ENCODE assay signal across 20 cellular contexts in genomic region chr3:186760141-186760813, GRCh38. TPM values are rescaled to one million over a fixed set of nuclear protein-coding genes. Genes with fewer than 3 reads are reported as not detected.
DNase-seq lines count a peak whose midpoint lies in the region; ATAC-seq lines count a peak whose summit lies in the region.
"Had no signal": no experiment of that assay in that cellular context is flagged by ENCODE, and none has a peak within 500 bp of the region (broad histone marks: within the 10 kb centered on the region; RNA-seq: fewer than 3 reads in every experiment).

No MANE protein-coding gene starts in this region.

- CTCF ChIA-PET in naive thymus-derived CD4-positive, alpha-beta T cell (lab: Charles Lee), result no interaction called here

- in situ Hi-C loops in Caki2 (cut with HindIII; ENCODE audit: low pct_unique_long_range_greater_than_20kb, low sequenced_read_pairs), result no loop called here

- no peak overlapping the region for H3K27ac Mint-ChIP-seq in activated T-helper 1 cell treated with anti-CD3 and anti-CD28 coated beads, Interleukin-12 subunit alpha, Interleukin-12 subunit beta, Interleukin-2, Interleukin-4 antibody, amounts not matched to agents 30 ng/mL and 10 ng/mL and 1 ng/mL, durations not matched to agents 14 hours and 24 hours and 36 hours
- H3K27ac Mint-ChIP-seq in naive thymus-derived CD4-positive, alpha-beta T cell, result no peak overlapping the region
- H3K27ac Mint-ChIP-seq: activated CD8-positive, alpha-beta memory T cell treated with anti-CD3 and anti-CD28 coated beads, Interleukin-2, amount 10 ng/mL, durations not matched to agents 7 days and 5 days; nephron progenitor cell had no signal

- H3K36me3 ChIP-seq in naive thymus-derived CD4-positive, alpha-beta T cell (ENCODE audit: control insufficient read depth in 2 of 3, insufficient read depth in 3 of 3, low read length in 3 of 3), result no peaks in the 10 kb centered on the region
- H3K36me3 ChIP-seq: ascending aorta had no signal

- H3K36me3 Mint-ChIP-seq in activated T-helper 1 cell treated with anti-CD3 and anti-CD28 coated beads, Interleukin-12 subunit alpha, Interleukin-12 subunit beta, Interleukin-2, Interleukin-4 antibody, amounts not matched to agents 30 ng/mL and 10 ng/mL and 1 ng/mL, durations not matched to agents 14 hours and 24 hours and 36 hours (ENCODE audit: low read depth), result no peaks in the 10 kb centered on the region
- H3K36me3 Mint-ChIP-seq in naive thymus-derived CD4-positive, alpha-beta T cell, result peaks cover 0 to 4% (median 0%) of the 10 kb centered on the region in 5 donors
- H3K36me3 Mint-ChIP-seq: activated CD8-positive, alpha-beta memory T cell treated with anti-CD3 and anti-CD28 coated beads, Interleukin-2, amount 10 ng/mL, durations not matched to agents 7 days and 5 days had no signal

- intact Hi-C loops in activated T-helper 1 cell treated with anti-CD3 and anti-CD28 coated beads, Interleukin-12 subunit alpha, Interleukin-12 subunit beta, Interleukin-2, Interleukin-4 antibody, amounts not matched to agents 30 ng/mL and 10 ng/mL and 1 ng/mL, durations not matched to agents 14 hours and 24 hours and 36 hours (cut with micrococcal nuclease), result no loop called here
- intact Hi-C loops in naive thymus-derived CD4-positive, alpha-beta T cell (cut with micrococcal nuclease), result no loop called here

- H3K4me3 ChIP-seq in naive thymus-derived CD4-positive, alpha-beta T cell (ENCODE audit: low read length), result no peak overlapping the region
- H3K4me3 ChIP-seq: ascending aorta, skin epidermis had no signal

- no peak overlapping the region for H3K4me3 Mint-ChIP-seq in activated T-helper 1 cell treated with anti-CD3 and anti-CD28 coated beads, Interleukin-12 subunit alpha, Interleukin-12 subunit beta, Interleukin-2, Interleukin-4 antibody, amounts not matched to agents 30 ng/mL and 10 ng/mL and 1 ng/mL, durations not matched to agents 14 hours and 24 hours and 36 hours
- no peak overlapping the region for H3K4me3 Mint-ChIP-seq in naive thymus-derived CD4-positive, alpha-beta T cell
- H3K4me3 Mint-ChIP-seq: activated CD8-positive, alpha-beta memory T cell treated with anti-CD3 and anti-CD28 coated beads, Interleukin-2, amount 10 ng/mL, durations not matched to agents 7 days and 5 days; nephron progenitor cell had no signal

- H3K4me1 Mint-ChIP-seq in activated T-helper 1 cell treated with anti-CD3 and anti-CD28 coated beads, Interleukin-12 subunit alpha, Interleukin-12 subunit beta, Interleukin-2, Interleukin-4 antibody, amounts not matched to agents 30 ng/mL and 10 ng/mL and 1 ng/mL, durations not matched to agents 14 hours and 24 hours and 36 hours (ENCODE audit: low read depth), result peaks cover 6% of the 10 kb centered on the region
- peaks cover 0 to 3% (median 0%) of the 10 kb centered on the region in 7 donors for H3K4me1 Mint-ChIP-seq in naive thymus-derived CD4-positive, alpha-beta T cell
- H3K4me1 Mint-ChIP-seq: activated CD8-positive, alpha-beta memory T cell treated with anti-CD3 and anti-CD28 coated beads, Interleukin-2, amount 10 ng/mL, durations not matched to agents 7 days and 5 days; nephron progenitor cell had no signal

- no peaks in the 10 kb centered on the region for H3K9me3 Mint-ChIP-seq in activated T-helper 1 cell treated with anti-CD3 and anti-CD28 coated beads, Interleukin-12 subunit alpha, Interleukin-12 subunit beta, Interleukin-2, Interleukin-4 antibody, amounts not matched to agents 30 ng/mL and 10 ng/mL and 1 ng/mL, durations not matched to agents 14 hours and 24 hours and 36 hours
- peaks cover 0 to 2% (median 0%) of the 10 kb centered on the region in 11 donors for H3K9me3 Mint-ChIP-seq in naive thymus-derived CD4-positive, alpha-beta T cell

- H3K27ac ChIP-seq in naive thymus-derived CD4-positive, alpha-beta T cell (ENCODE audit: low read depth, low read length), result no peak overlapping the region
- H3K27ac ChIP-seq: ascending aorta, skin epidermis had no signal

- H3K4me1 ChIP-seq in naive thymus-derived CD4-positive, alpha-beta T cell (ENCODE audit: control insufficient read depth in 2 of 2, insufficient read depth in 2 of 2, low read length in 2 of 2), result no peaks in the 10 kb centered on the region
- H3K4me1 ChIP-seq: ascending aorta had no signal

- POLR2A ChIA-PET in naive thymus-derived CD4-positive, alpha-beta T cell (lab: Charles Lee), result no interaction called here

- no peak for ATAC-seq in naive thymus-derived CD4-positive, alpha-beta T cell
- ATAC-seq: activated CD8-positive, alpha-beta memory T cell treated with anti-CD3 and anti-CD28 coated beads, Interleukin-2, amount 10 ng/mL, durations not matched to agents 7 days and 5 days; Right ventricle myocardium inferior had no signal

- DNase-seq in Caki2 (ENCODE audit: low read depth) (peak; percentile 93), ELF-1 (ENCODE audit: low read depth, low spot score) (peak; percentile 39), SW480 (ENCODE audit: low spot score) (peak; percentile 73), left kidney (ENCODE audit: low read depth, low spot score) (peak; percentile 45), SW 1271 (lab: John Stamatoyannopoulos, UW) (no peak), CD1c-positive myeloid dendritic cell (ENCODE audit: extremely low spot score) (no peak)
- no peak for DNase-seq in activated T-helper 1 cell treated with anti-CD3 and anti-CD28 coated beads, Interleukin-12 subunit alpha, Interleukin-12 subunit beta, Interleukin-2, Interleukin-4 antibody, amounts not matched to agents 30 ng/mL and 10 ng/mL and 1 ng/mL, durations not matched to agents 14 hours and 24 hours and 36 hours (ENCODE audit: low spot score)
- DNase-seq in naive thymus-derived CD4-positive, alpha-beta T cell, result no peak
- DNase-seq: activated CD8-positive, alpha-beta memory T cell treated with anti-CD3 and anti-CD28 coated beads, Interleukin-2, amount 10 ng/mL, durations not matched to agents 7 days and 5 days; foreskin fibroblast; mesenchymal stem cell; NCI-H1436 treated with DMSO at 0.1 percent for 48 hours; nephron progenitor cell; stimulated activated CD4-positive, alpha-beta T cell treated with anti-CD3 and anti-CD28 coated beads, Interleukin-4, amount 100 ng/mL, for 24 hours; T-helper 2 cell had no signal

- H3K27me3 ChIP-seq in naive thymus-derived CD4-positive, alpha-beta T cell (ENCODE audit: control insufficient read depth in 2 of 2, insufficient read depth in 2 of 2, low read length in 2 of 2), result no peaks in the 10 kb centered on the region
- H3K27me3 ChIP-seq: ascending aorta had no signal

- H3K9me3 ChIP-seq in naive thymus-derived CD4-positive, alpha-beta T cell (ENCODE audit: control insufficient read depth in 2 of 3, low read length in 3 of 3), result no peaks in the 10 kb centered on the region
- H3K9me3 ChIP-seq: ascending aorta had no signal

- peaks cover 3% of the 10 kb centered on the region for H3K27me3 Mint-ChIP-seq in activated T-helper 1 cell treated with anti-CD3 and anti-CD28 coated beads, Interleukin-12 subunit alpha, Interleukin-12 subunit beta, Interleukin-2, Interleukin-4 antibody, amounts not matched to agents 30 ng/mL and 10 ng/mL and 1 ng/mL, durations not matched to agents 14 hours and 24 hours and 36 hours (ENCODE audit: insufficient read depth)
- H3K27me3 Mint-ChIP-seq in naive thymus-derived CD4-positive, alpha-beta T cell, result peaks cover 0 to 10% (median 0%) of the 10 kb centered on the region in 5 donors
- H3K27me3 Mint-ChIP-seq: activated CD8-positive, alpha-beta memory T cell treated with anti-CD3 and anti-CD28 coated beads, Interleukin-2, amount 10 ng/mL, durations not matched to agents 7 days and 5 days had no signal

RNA-seq across cellular contexts. Expression of gene EIF4A2, which starts 23.1 kb away (rescaled TPM):
- 96.9 and 135 TPM in 2 replicates for total RNA-seq in Caki2 (2014; rRNA removed; shearing (Covaris generic); ENCODE audit: low replicate concordance)
- total RNA-seq in activated T-helper 1 cell treated with anti-CD3 and anti-CD28 coated beads, Interleukin-12 subunit alpha, Interleukin-12 subunit beta, Interleukin-2, Interleukin-4 antibody, amounts not matched to agents 30 ng/mL and 10 ng/mL and 1 ng/mL, durations not matched to agents 14 hours and 24 hours and 36 hours, result 491 and 514 TPM in 2 replicates
- 100 to 1,000 TPM; 401 to 804 (median 650) TPM for total RNA-seq in naive thymus-derived CD4-positive, alpha-beta T cell
- 100 to 1,000 TPM; 237 to 329 TPM for polyA plus RNA-seq in naive thymus-derived CD4-positive, alpha-beta T cell

RNA-seq across cellular contexts. Expression of gene KNG1, which starts 43.1 kb away (rescaled TPM):
- not detected in 2 replicates for total RNA-seq in Caki2 (2014; rRNA removed; shearing (Covaris generic); ENCODE audit: low replicate concordance)
- total RNA-seq in activated T-helper 1 cell treated with anti-CD3 and anti-CD28 coated beads, Interleukin-12 subunit alpha, Interleukin-12 subunit beta, Interleukin-2, Interleukin-4 antibody, amounts not matched to agents 30 ng/mL and 10 ng/mL and 1 ng/mL, durations not matched to agents 14 hours and 24 hours and 36 hours, result not detected in 2 replicates
- total RNA-seq in naive thymus-derived CD4-positive, alpha-beta T cell, result not detected
- not detected for polyA plus RNA-seq in naive thymus-derived CD4-positive, alpha-beta T cell
- total RNA-seq: activated CD8-positive, alpha-beta memory T cell treated with anti-CD3 and anti-CD28 coated beads, Interleukin-2, amount 10 ng/mL, durations not matched to agents 7 days and 5 days; ascending aorta; LHCN-M2; temporal lobe had no signal

RNA-seq across cellular contexts. Expression of gene RFC4, which starts 46.0 kb away (rescaled TPM):
- total RNA-seq in Caki2 (2014; rRNA removed; shearing (Covaris generic); ENCODE audit: low replicate concordance), result 74.0 and 165 TPM in 2 replicates
- total RNA-seq in activated T-helper 1 cell treated with anti-CD3 and anti-CD28 coated beads, Interleukin-12 subunit alpha, Interleukin-12 subunit beta, Interleukin-2, Interleukin-4 antibody, amounts not matched to agents 30 ng/mL and 10 ng/mL and 1 ng/mL, durations not matched to agents 14 hours and 24 hours and 36 hours, result 111 and 122 TPM in 2 replicates
- 10 to 100 TPM in 4 of 5 experiments, 1 to 10 TPM in 1; 8.7 to 71.6 (median 22.1) TPM for total RNA-seq in naive thymus-derived CD4-positive, alpha-beta T cell
- 10 to 100 TPM; 22.5 to 28.1 TPM for polyA plus RNA-seq in naive thymus-derived CD4-positive, alpha-beta T cell

Comparison
In these comparisons a context has a peak if more than half of its experiments do, and no peak if none do; other contexts are left out.
1. DNase-seq: peak in Caki2 (single experiment), ELF-1 (single experiment), SW480 (single experiment) and left kidney (single experiment); none in SW 1271 (0 of 2), CD1c-positive myeloid dendritic cell (single experiment), activated T-helper 1 cell treated with anti-CD3 and anti-CD28 coated beads, Interleukin-12 subunit alpha, Interleukin-12 subunit beta, Interleukin-2, Interleukin-4 antibody, amounts not matched to agents 30 ng/mL and 10 ng/mL and 1 ng/mL, durations not matched to agents 14 hours and 24 hours and 36 hours (single experiment) and naive thymus-derived CD4-positive, alpha-beta T cell (0 of 9).